ENCODE assay signal across 8 cellular contexts in genomic region chr5:158394102-158394501, GRCh38.
"Had no signal": no experiment of that assay in that cellular context is flagged by ENCODE, and none has a peak within 500 bp of the region (broad histone marks: within the 10 kb centered on the region; RNA-seq: fewer than 3 reads in every experiment).

No MANE protein-coding gene starts in this region.

- ATAC-seq: GM23338 had no signal

- H3K27ac Mint-ChIP-seq: GM23338, H9 had no signal

- H3K4me2 ChIP-seq: GM23338, KMS-11 had no signal

- DNase-seq: H9, HCEC 1CT, KBM-7 had no signal

- H3K9me3 Mint-ChIP-seq: GM23338, H9 had no signal

- FAIRE-seq: H1, H54, HTR-8/SVneo had no signal

- H3K4me3 Mint-ChIP-seq: GM23338, H9 had no signal

- H3K4me1 Mint-ChIP-seq: GM23338 had no signal

- H2AFZ ChIP-seq: GM23338 had no signal

- H3K9ac ChIP-seq: KMS-11 had no signal

- H3K27ac ChIP-seq: KMS-11 had no signal

- H3K4me3 ChIP-seq: GM23338 had no signal
